In the genomic region with DNA sequence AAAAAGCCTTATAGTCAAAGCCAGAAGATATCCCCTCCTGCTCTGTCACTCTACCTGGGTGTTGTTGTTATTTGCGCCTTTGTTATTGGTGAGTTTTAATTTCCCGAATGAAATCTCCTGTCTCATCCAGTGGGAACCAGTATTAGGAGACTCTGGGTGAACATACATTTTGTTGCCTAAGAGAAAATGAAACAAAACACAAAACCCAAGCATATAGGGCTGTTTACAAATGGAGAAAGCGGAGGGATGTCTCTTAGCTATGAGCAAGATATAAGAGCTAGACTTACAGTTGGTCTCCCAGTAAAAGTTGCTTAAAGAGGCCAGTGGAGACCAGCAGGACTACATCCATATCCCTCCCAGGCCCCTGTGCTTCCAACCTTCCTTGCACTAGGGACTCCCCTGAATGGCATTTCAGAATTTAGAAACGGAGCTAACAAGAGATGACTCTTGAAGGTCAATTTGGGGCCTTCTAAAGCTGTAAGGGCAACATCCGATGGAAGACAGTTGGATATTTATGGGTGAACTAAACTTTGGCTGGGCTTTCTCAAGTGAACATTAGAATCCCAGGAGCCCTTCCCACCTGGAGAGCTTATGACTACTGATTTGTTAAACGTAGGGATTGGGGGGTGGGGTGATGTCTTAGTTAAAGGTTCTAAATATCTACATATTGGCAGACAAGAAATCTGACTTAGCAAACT, we compare ENCODE assay signal across 18 cellular contexts. TPM values are rescaled to one million over a fixed set of nuclear protein-coding genes. Genes with fewer than 3 reads are reported as not detected.
A peak's percentile ranks its signal among the peaks of the same experiment; 100 is the strongest.
DNase-seq lines count a peak whose midpoint lies in the region; ATAC-seq lines count a peak whose summit lies in the region.
"Had no signal": no experiment of that assay in that cellular context is flagged by ENCODE, and none has a peak within 500 bp of the region (broad histone marks: within the 10 kb centered on the region; RNA-seq: fewer than 3 reads in every experiment).

No MANE protein-coding gene starts in this region.

- H3K4me3 Mint-ChIP-seq in stimulated activated naive CD8-positive, alpha-beta T cell treated with anti-CD3 and anti-CD28 coated beads, Interleukin-15, Interleukin-2, amounts not matched to agents 100 ng/mL and 50 ng/mL, for 24 hours: peak overlapping the region; percentile 80
- no peak overlapping the region for H3K4me3 Mint-ChIP-seq in stimulated activated naive CD8-positive, alpha-beta T cell treated with anti-CD3 and anti-CD28 coated beads, Interleukin-15, amount 100 ng/mL, for 72 hours
- H3K4me3 Mint-ChIP-seq in activated CD4-positive, alpha-beta memory T cell treated with anti-CD3 and anti-CD28 coated beads, Interleukin-2, amount 10 ng/mL, durations not matched to agents 7 days and 5 days: peak overlapping the region; percentile 46

- H3K27me3 ChIP-seq in iPS-18a (ENCODE audit: control insufficient read depth, insufficient read depth, low read length): peaks cover 98% of the 10 kb centered on the region

- peaks cover 59% of the 10 kb centered on the region for H3K4me1 ChIP-seq in iPS-18a (ENCODE audit: control insufficient read depth, low read depth, low read length)

- H3K27ac ChIP-seq in iPS-18a (ENCODE audit: low read length): no peak overlapping the region
- H3K27ac ChIP-seq: VCaP had no signal

- no peak for ATAC-seq in stimulated activated naive CD8-positive, alpha-beta T cell treated with anti-CD3 and anti-CD28 coated beads, Interleukin-15, amount 100 ng/mL, for 72 hours
- ATAC-seq in GM21515 (IDR thresholded peaks at IDR 0.05; ENCODE audit: unreplicated experiment): no peak
- ATAC-seq in GM19397 (IDR thresholded peaks at IDR 0.05; ENCODE audit: unreplicated experiment): no peak
- no peak for ATAC-seq in GM19452 (IDR thresholded peaks at IDR 0.05; ENCODE audit: unreplicated experiment)
- ATAC-seq: left ventricle myocardium superior, right cardiac atrium had no signal

- H3K4me3 ChIP-seq in iPS-18a (ENCODE audit: low read length): peak overlapping the region; percentile 37

- no peak for DNase-seq in stimulated activated naive CD8-positive, alpha-beta T cell treated with anti-CD3 and anti-CD28 coated beads, Interleukin-15, amount 100 ng/mL, for 72 hours
- DNase-seq in activated CD4-positive, alpha-beta memory T cell treated with anti-CD3 and anti-CD28 coated beads, Interleukin-2, amount 10 ng/mL, durations not matched to agents 7 days and 5 days: no peak
- no peak for DNase-seq in NCI-H446 (lab: John Stamatoyannopoulos, UW)
- DNase-seq: activated effector memory CD4-positive, alpha-beta T cell treated with Interleukin-2 at 50 U/mL for 16 hours; effector CD8-positive, alpha-beta T cell; glutamatergic neuron; left ventricle myocardium superior; NCI-H1694; occipital lobe; right cardiac atrium; SHP77 had no signal

- H3K9me3 Mint-ChIP-seq in stimulated activated naive CD8-positive, alpha-beta T cell treated with anti-CD3 and anti-CD28 coated beads, Interleukin-15, Interleukin-2, amounts not matched to agents 100 ng/mL and 50 ng/mL, for 24 hours: no peaks in the 10 kb centered on the region
- H3K9me3 Mint-ChIP-seq in stimulated activated naive CD8-positive, alpha-beta T cell treated with anti-CD3 and anti-CD28 coated beads, Interleukin-15, amount 100 ng/mL, for 72 hours: no peaks in the 10 kb centered on the region
- no peaks in the 10 kb centered on the region for H3K9me3 Mint-ChIP-seq in activated CD4-positive, alpha-beta memory T cell treated with anti-CD3 and anti-CD28 coated beads, Interleukin-2, amount 10 ng/mL, durations not matched to agents 7 days and 5 days

- peaks cover 79% of the 10 kb centered on the region for H3K27me3 Mint-ChIP-seq in stimulated activated naive CD8-positive, alpha-beta T cell treated with anti-CD3 and anti-CD28 coated beads, Interleukin-15, Interleukin-2, amounts not matched to agents 100 ng/mL and 50 ng/mL, for 24 hours
- H3K27me3 Mint-ChIP-seq in stimulated activated naive CD8-positive, alpha-beta T cell treated with anti-CD3 and anti-CD28 coated beads, Interleukin-15, amount 100 ng/mL, for 72 hours: peaks cover 80% of the 10 kb centered on the region
- peaks cover 70% of the 10 kb centered on the region for H3K27me3 Mint-ChIP-seq in activated CD4-positive, alpha-beta memory T cell treated with anti-CD3 and anti-CD28 coated beads, Interleukin-2, amount 10 ng/mL, durations not matched to agents 7 days and 5 days

- H3K9me3 ChIP-seq in iPS-18a (ENCODE audit: control insufficient read depth, low read depth, low read length): no peaks in the 10 kb centered on the region

- POLR2A ChIA-PET in activated CD4-positive, alpha-beta memory T cell treated with anti-CD3 and anti-CD28 coated beads, Interleukin-2, amount 10 ng/mL, durations not matched to agents 7 days and 5 days (lab: Charles Lee): no interaction called here

- H3K36me3 Mint-ChIP-seq in stimulated activated naive CD8-positive, alpha-beta T cell treated with anti-CD3 and anti-CD28 coated beads, Interleukin-15, Interleukin-2, amounts not matched to agents 100 ng/mL and 50 ng/mL, for 24 hours (ENCODE audit: low read depth): peaks cover 6% of the 10 kb centered on the region
- peaks cover 20% of the 10 kb centered on the region for H3K36me3 Mint-ChIP-seq in activated CD4-positive, alpha-beta memory T cell treated with anti-CD3 and anti-CD28 coated beads, Interleukin-2, amount 10 ng/mL, durations not matched to agents 7 days and 5 days (ENCODE audit: low read depth)

- no peaks in the 10 kb centered on the region for H3K36me3 ChIP-seq in iPS-18a (ENCODE audit: control insufficient read depth, low read depth, low read length)

- peaks cover 50% of the 10 kb centered on the region for H3K4me1 Mint-ChIP-seq in stimulated activated naive CD8-positive, alpha-beta T cell treated with anti-CD3 and anti-CD28 coated beads, Interleukin-15, Interleukin-2, amounts not matched to agents 100 ng/mL and 50 ng/mL, for 24 hours (ENCODE audit: low read depth)
- H3K4me1 Mint-ChIP-seq in stimulated activated naive CD8-positive, alpha-beta T cell treated with anti-CD3 and anti-CD28 coated beads, Interleukin-15, amount 100 ng/mL, for 72 hours: peaks cover 52% of the 10 kb centered on the region
- peaks cover 50% of the 10 kb centered on the region for H3K4me1 Mint-ChIP-seq in activated CD4-positive, alpha-beta memory T cell treated with anti-CD3 and anti-CD28 coated beads, Interleukin-2, amount 10 ng/mL, durations not matched to agents 7 days and 5 days

- CTCF ChIA-PET in activated CD4-positive, alpha-beta memory T cell treated with anti-CD3 and anti-CD28 coated beads, Interleukin-2, amount 10 ng/mL, durations not matched to agents 7 days and 5 days (lab: Charles Lee): interaction anchor here (2.0 to 5.4 kb wide), 3 partner anchors 7 to 607 kb away, joined by 6 to 109 read pairs (median 73); no protein-coding TSS in a partner anchor

- H3K27ac Mint-ChIP-seq in stimulated activated naive CD8-positive, alpha-beta T cell treated with anti-CD3 and anti-CD28 coated beads, Interleukin-15, Interleukin-2, amounts not matched to agents 100 ng/mL and 50 ng/mL, for 24 hours: peak overlapping the region; percentile 71
- H3K27ac Mint-ChIP-seq in stimulated activated naive CD8-positive, alpha-beta T cell treated with anti-CD3 and anti-CD28 coated beads, Interleukin-15, amount 100 ng/mL, for 72 hours: no peak overlapping the region
- H3K27ac Mint-ChIP-seq in activated CD4-positive, alpha-beta memory T cell treated with anti-CD3 and anti-CD28 coated beads, Interleukin-2, amount 10 ng/mL, durations not matched to agents 7 days and 5 days: peak overlapping the region; percentile 67

- no peak overlapping the region for H3K9ac ChIP-seq in iPS-18a (ENCODE audit: low read length)

RNA-seq across cellular contexts. Expression of a gene that starts 2.7 kb away (rescaled TPM):
- total RNA-seq in activated CD4-positive, alpha-beta memory T cell treated with anti-CD3 and anti-CD28 coated beads, Interleukin-2, amount 10 ng/mL, durations not matched to agents 7 days and 5 days: 1 to 10 TPM; 4.6 to 5.6 TPM
- total RNA-seq: OCI-LY7 had no signal

Comparison
In these comparisons a context has a peak if more than half of its experiments do, and no peak if none do; other contexts are left out.
1. H3K27ac Mint-ChIP-seq: peak in stimulated activated naive CD8-positive, alpha-beta T cell treated with anti-CD3 and anti-CD28 coated beads, Interleukin-15, Interleukin-2, amounts not matched to agents 100 ng/mL and 50 ng/mL, for 24 hours (single experiment) and activated CD4-positive, alpha-beta memory T cell treated with anti-CD3 and anti-CD28 coated beads, Interleukin-2, amount 10 ng/mL, durations not matched to agents 7 days and 5 days (single experiment); none in stimulated activated naive CD8-positive, alpha-beta T cell treated with anti-CD3 and anti-CD28 coated beads, Interleukin-15, amount 100 ng/mL, for 72 hours (0 of 2).
2. H3K4me3 Mint-ChIP-seq: peak in stimulated activated naive CD8-positive, alpha-beta T cell treated with anti-CD3 and anti-CD28 coated beads, Interleukin-15, Interleukin-2, amounts not matched to agents 100 ng/mL and 50 ng/mL, for 24 hours (single experiment) and activated CD4-positive, alpha-beta memory T cell treated with anti-CD3 and anti-CD28 coated beads, Interleukin-2, amount 10 ng/mL, durations not matched to agents 7 days and 5 days (single experiment); none in stimulated activated naive CD8-positive, alpha-beta T cell treated with anti-CD3 and anti-CD28 coated beads, Interleukin-15, amount 100 ng/mL, for 72 hours (0 of 2).